8 cellular contexts compared by ENCODE assay signal in the genomic region with DNA sequence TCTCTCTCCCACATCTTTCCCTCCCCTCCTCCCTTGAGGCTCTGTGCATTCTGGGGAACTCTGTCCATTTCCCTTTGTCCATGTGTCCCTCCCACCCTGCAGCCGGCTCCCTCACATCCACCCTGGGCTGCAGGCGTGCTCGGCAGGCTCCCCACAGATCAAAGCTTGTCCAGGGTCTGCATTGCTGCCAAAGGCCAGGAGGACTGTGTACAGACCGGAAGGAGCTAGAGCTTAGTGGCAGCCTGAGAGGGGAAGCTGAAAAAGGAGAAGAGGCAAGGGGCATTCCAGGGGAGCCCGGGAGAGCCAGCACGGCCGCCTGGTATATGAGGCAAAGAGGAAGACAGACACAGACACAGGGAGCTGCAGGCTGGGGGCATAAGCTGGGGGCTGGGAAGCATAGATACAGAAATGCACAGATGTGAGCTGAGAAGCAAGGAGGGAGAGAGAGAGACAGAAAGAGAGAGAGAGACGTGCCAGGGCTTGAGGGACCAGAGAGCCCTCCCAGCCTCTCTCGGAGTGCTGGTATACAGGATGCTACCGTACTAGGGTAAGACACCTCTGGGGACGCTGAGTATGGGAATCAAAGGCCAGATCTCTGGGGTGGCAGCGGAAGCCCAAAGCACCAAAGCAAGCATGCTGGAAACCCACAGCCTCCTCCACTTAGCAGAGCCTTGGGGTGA. TPM values are rescaled to one million over a fixed set of nuclear protein-coding genes. Genes with fewer than 3 reads are reported as not detected.
DNase-seq lines count a peak whose midpoint lies in the region; ATAC-seq and TF ChIP-seq lines count a peak whose summit lies in the region.

No MANE protein-coding gene starts in this region.

- H3K4me1 ChIP-seq in ACC112 (ENCODE audit: control insufficient read depth, insufficient read depth, low read length, unreplicated experiment) (no peaks in the 10 kb centered on the region), Karpas-422 (ENCODE audit: low read length) (peaks cover 13% of the 10 kb centered on the region), right lobe of liver (no peaks in the 10 kb centered on the region), transverse colon (peaks cover 0 to 14% (median 3%) of the 10 kb centered on the region in 4 donors)

- H3K27ac Mint-ChIP-seq in activated naive CD4-positive, alpha-beta T cell treated with anti-CD3 and anti-CD28 coated beads, Interleukin-2, amount 10 ng/mL, durations not matched to agents 7 days and 5 days, result peak overlapping the region; percentile 92

- H2AFZ ChIP-seq in ACC112 (ENCODE audit: low read length, unreplicated experiment) (peak overlapping the region; percentile 64), Karpas-422 (ENCODE audit: low read length) (peak overlapping the region; percentile 81)

- H3K36me3 ChIP-seq in ACC112 (ENCODE audit: insufficient read depth, low read length) (no peaks in the 10 kb centered on the region), Karpas-422 (ENCODE audit: insufficient read depth, low read length) (no peaks in the 10 kb centered on the region), right lobe of liver (no peaks in the 10 kb centered on the region), transverse colon (no peaks in the 10 kb centered on the region)

- no peaks in the 10 kb centered on the region for H4K20me1 ChIP-seq in Karpas-422 (ENCODE audit: insufficient read depth, low read depth, low read length)

- intact Hi-C loops in right lobe of liver (cut with DNase I), result no loop called here
- intact Hi-C loops in transverse colon (cut with DNase I; ENCODE audit: low total_unique reads), result no loop called here

- TF ChIP-seq POLR2A in right lobe of liver (IDR thresholded peaks at IDR 0.05) (no peak), transverse colon (IDR thresholded peaks at IDR 0.05) (peak; percentile 25)

- H3K36me3 Mint-ChIP-seq in activated naive CD4-positive, alpha-beta T cell treated with anti-CD3 and anti-CD28 coated beads, Interleukin-2, amount 10 ng/mL, durations not matched to agents 7 days and 5 days, result peaks cover 42% of the 10 kb centered on the region

- peak overlapping the region; percentile 84 for H3K4me3 Mint-ChIP-seq in activated naive CD4-positive, alpha-beta T cell treated with anti-CD3 and anti-CD28 coated beads, Interleukin-2, amount 10 ng/mL, durations not matched to agents 7 days and 5 days

- H3K27ac ChIP-seq in ACC112 (ENCODE audit: low read depth, low read length), result no peak overlapping the region
- no peak overlapping the region for H3K27ac ChIP-seq in Karpas-422 (ENCODE audit: low read length)
- H3K27ac ChIP-seq in right lobe of liver, result peak overlapping the region in 2 of 3 donors; percentile 38 to 47
- H3K27ac ChIP-seq in transverse colon, result peak overlapping the region; percentile 46 to 79 (median 66)

- H3K9ac ChIP-seq in Karpas-422 (ENCODE audit: low read length), result peak overlapping the region; percentile 18; the same call in 1 of the 2 replicates

- H3K9me3 Mint-ChIP-seq in activated naive CD4-positive, alpha-beta T cell treated with anti-CD3 and anti-CD28 coated beads, Interleukin-2, amount 10 ng/mL, durations not matched to agents 7 days and 5 days, result no peaks in the 10 kb centered on the region

- no peak overlapping the region for H3K4me3 ChIP-seq in ACC112 (ENCODE audit: low read depth, low read length)
- no peak overlapping the region for H3K4me3 ChIP-seq in Karpas-422 (ENCODE audit: low read length)
- peak overlapping the region in 2 of 3 donors; percentile 11 to 31 for H3K4me3 ChIP-seq in right lobe of liver
- H3K4me3 ChIP-seq in transverse colon, result peak overlapping the region in 2 of 4 donors; percentile 6 to 26

- DNase-seq in Karpas-422 (peak; percentile 54), right lobe of liver (peak in 1 of 3 donors; percentile 70), transverse colon (no peak), AG08396 (ENCODE audit: low spot score) (no peak), NCI-H226 (no peak)
- DNase-seq in activated naive CD4-positive, alpha-beta T cell treated with anti-CD3 and anti-CD28 coated beads, Interleukin-2, amount 10 ng/mL, durations not matched to agents 7 days and 5 days, result peak; percentile 78

- TF ChIP-seq CTCF in right lobe of liver (IDR thresholded peaks at IDR 0.05) (no peak), transverse colon (IDR thresholded peaks at IDR 0.05) (no peak)

- peak overlapping the region; percentile 30 for H3K4me2 ChIP-seq in Karpas-422 (ENCODE audit: low read depth, low read length, poor library complexity, severe bottlenecking)

- WGBS in right lobe of liver (ENCODE audit: insufficient coverage, low coverage, low lambda C conversion rate, missing lambda C conversion rate), result 43% methylated on average over 12 of the region's 12 CpGs
- WGBS in transverse colon (ENCODE audit: low coverage in 1 of 2), 2 donors, result 20 to 39% methylated on average over 3 to 12 of the region's 12 CpGs

- CTCF ChIA-PET in activated naive CD4-positive, alpha-beta T cell treated with anti-CD3 and anti-CD28 coated beads, Interleukin-2, amount 10 ng/mL, durations not matched to agents 7 days and 5 days (lab: Charles Lee), result interaction anchor here (0.6 to 5.2 kb wide), 14 partner anchors 9 to 171 kb away, joined by 3 to 36 read pairs (median 4); a partner anchor contains a TSS

- H3K79me2 ChIP-seq in ACC112 (ENCODE audit: control insufficient read depth, insufficient read depth, low read length, unreplicated experiment) (no peaks in the 10 kb centered on the region), Karpas-422 (ENCODE audit: low read length) (no peaks in the 10 kb centered on the region)

- H3K27me3 ChIP-seq in ACC112 (ENCODE audit: insufficient read depth, low read length), result peaks cover 8% of the 10 kb centered on the region
- H3K27me3 ChIP-seq in Karpas-422 (ENCODE audit: low read length), result no peaks in the 10 kb centered on the region
- no peaks in the 10 kb centered on the region for H3K27me3 ChIP-seq in right lobe of liver
- no peaks in the 10 kb centered on the region for H3K27me3 ChIP-seq in transverse colon

- no peaks in the 10 kb centered on the region for H3K27me3 Mint-ChIP-seq in activated naive CD4-positive, alpha-beta T cell treated with anti-CD3 and anti-CD28 coated beads, Interleukin-2, amount 10 ng/mL, durations not matched to agents 7 days and 5 days

- no peak for TF ChIP-seq EP300 in transverse colon (IDR thresholded peaks at IDR 0.05; ENCODE audit: low read depth)

- peaks cover 64% of the 10 kb centered on the region for H3K4me1 Mint-ChIP-seq in activated naive CD4-positive, alpha-beta T cell treated with anti-CD3 and anti-CD28 coated beads, Interleukin-2, amount 10 ng/mL, durations not matched to agents 7 days and 5 days

- H3K9me3 ChIP-seq in Karpas-422 (ENCODE audit: low read length) (no peaks in the 10 kb centered on the region), right lobe of liver (no peaks in the 10 kb centered on the region), transverse colon (no peaks in the 10 kb centered on the region)

- in situ Hi-C loops in transverse colon (cut with MboI; ENCODE audit: low pct_ligation_motif_present in 1 of 4, low pct_unique_long_range_greater_than_20kb in 1 of 4, low sequenced_read_pairs in 3 of 4), result no loop called here

- no peaks in the 10 kb centered on the region for H3K9me2 ChIP-seq in Karpas-422 (replicated peaks; ENCODE audit: insufficient read depth, low read length)

- ATAC-seq in right lobe of liver, result peak; percentile 54 to 65 (median 57)
- no peak for ATAC-seq in HG03159 (IDR thresholded peaks at IDR 0.05; ENCODE audit: unreplicated experiment)

RNA-seq across cellular contexts. Expression of a gene that starts 3.3 kb away (rescaled TPM):
- total RNA-seq in Karpas-422 (2014; rRNA removed; shearing (Covaris generic); ENCODE audit: low replicate concordance), result not detected in 2 replicates
- 10 to 100 TPM; 10.0 to 41.6 (median 28.1) TPM for total RNA-seq in right lobe of liver
- total RNA-seq in transverse colon, result 1 to 10 TPM in 3 of 4 donors, under 1 TPM in 1; 1.00 to 7.9 (median 2.8) TPM

RNA-seq across cellular contexts. Expression of a gene that starts 20.3 kb away (rescaled TPM):
- 0.22 and 0.32 TPM in 2 replicates for total RNA-seq in Karpas-422 (2014; rRNA removed; shearing (Covaris generic); ENCODE audit: low replicate concordance)
- total RNA-seq in right lobe of liver (1 to 10 TPM in 4 of 6 experiments, under 1 TPM in 2; 0.18 to 2.3 (median 1.4) TPM), transverse colon (1 to 10 TPM in 1 of 4 donors, under 1 TPM in 1, not detected in 2; 0.68 to 1.4 TPM)

RNA-seq across cellular contexts. Expression of a gene that starts 26.5 kb away (rescaled TPM):
- total RNA-seq in Karpas-422 (2014; rRNA removed; shearing (Covaris generic); ENCODE audit: low replicate concordance), result 5.0 and 7.3 TPM in 2 replicates
- total RNA-seq in right lobe of liver (100 to 1,000 TPM; 113 to 484 (median 404) TPM), transverse colon (100 to 1,000 TPM in 1 of 4 donors, 10 to 100 TPM in 3; 64.0 to 124 (median 83.9) TPM)

RNA-seq across cellular contexts. Expression of a gene that starts 29.0 kb away (rescaled TPM):
- total RNA-seq in Karpas-422 (2014; rRNA removed; shearing (Covaris generic); ENCODE audit: low replicate concordance), result not detected in 2 replicates
- total RNA-seq in right lobe of liver (1 to 10 TPM in 4 of 6 experiments, under 1 TPM in 2; 0.37 to 3.1 (median 2.1) TPM), transverse colon (1 to 10 TPM in 3 of 4 donors, not detected in 1; 3.0 to 6.4 (median 3.1) TPM)

RNA-seq across cellular contexts. Expression of a gene that starts 35.5 kb away (rescaled TPM):
- 3.1 and 8.3 TPM in 2 replicates for total RNA-seq in Karpas-422 (2014; rRNA removed; shearing (Covaris generic); ENCODE audit: low replicate concordance)
- 1 to 10 TPM in 5 of 6 experiments, under 1 TPM in 1; 0.98 to 2.1 (median 1.5) TPM for total RNA-seq in right lobe of liver
- total RNA-seq in transverse colon, result 10 to 100 TPM in 3 of 4 donors, 1 to 10 TPM in 1; 5.9 to 32.9 (median 14.4) TPM

Comparison
In these comparisons a context has a peak if more than half of its experiments do, and no peak if none do; other contexts are left out.
1. H3K27ac ChIP-seq: peak in right lobe of liver (2 of 3) and transverse colon (4 of 4); none in ACC112 (single experiment) and Karpas-422 (single experiment).
2. H3K4me3 ChIP-seq: peak in right lobe of liver (2 of 3); none in ACC112 (single experiment) and Karpas-422 (single experiment).
3. DNase-seq: peak in Karpas-422 (single experiment) and activated naive CD4-positive, alpha-beta T cell treated with anti-CD3 and anti-CD28 coated beads, Interleukin-2, amount 10 ng/mL, durations not matched to agents 7 days and 5 days (single experiment); none in transverse colon (single experiment), AG08396 (single experiment) and NCI-H226 (single experiment).